Comparison of ENCODE assay signal across 1 cellular context in genomic region chr2:224638338-224638823, GRCh38.
TF ChIP-seq lines count a peak whose summit lies in the region.

No MANE protein-coding gene starts in this region.

TF ChIP-seq in K562, 482 proteins besides CTCF, POLR2A, EP300 and RAD21 (continued from another document):
- TF ChIP-seq ZBTB43 (CRISPR knock-in tag; IDR thresholded peaks at IDR 0.05) (no peak), RBBP5 (IDR thresholded peaks at IDR 0.05; ENCODE audit: borderline replicate concordance, insufficient read depth, low read length, poor library complexity, severe bottlenecking) (no peak), RAD51 (IDR thresholded peaks at IDR 0.05; ENCODE audit: borderline replicate concordance, low read depth) (no peak), ZBTB8A (IDR thresholded peaks at IDR 0.05; ENCODE audit: partially characterized antibody) (no peak)
